ENCODE assay signal across 8 cellular contexts in the genomic region with DNA sequence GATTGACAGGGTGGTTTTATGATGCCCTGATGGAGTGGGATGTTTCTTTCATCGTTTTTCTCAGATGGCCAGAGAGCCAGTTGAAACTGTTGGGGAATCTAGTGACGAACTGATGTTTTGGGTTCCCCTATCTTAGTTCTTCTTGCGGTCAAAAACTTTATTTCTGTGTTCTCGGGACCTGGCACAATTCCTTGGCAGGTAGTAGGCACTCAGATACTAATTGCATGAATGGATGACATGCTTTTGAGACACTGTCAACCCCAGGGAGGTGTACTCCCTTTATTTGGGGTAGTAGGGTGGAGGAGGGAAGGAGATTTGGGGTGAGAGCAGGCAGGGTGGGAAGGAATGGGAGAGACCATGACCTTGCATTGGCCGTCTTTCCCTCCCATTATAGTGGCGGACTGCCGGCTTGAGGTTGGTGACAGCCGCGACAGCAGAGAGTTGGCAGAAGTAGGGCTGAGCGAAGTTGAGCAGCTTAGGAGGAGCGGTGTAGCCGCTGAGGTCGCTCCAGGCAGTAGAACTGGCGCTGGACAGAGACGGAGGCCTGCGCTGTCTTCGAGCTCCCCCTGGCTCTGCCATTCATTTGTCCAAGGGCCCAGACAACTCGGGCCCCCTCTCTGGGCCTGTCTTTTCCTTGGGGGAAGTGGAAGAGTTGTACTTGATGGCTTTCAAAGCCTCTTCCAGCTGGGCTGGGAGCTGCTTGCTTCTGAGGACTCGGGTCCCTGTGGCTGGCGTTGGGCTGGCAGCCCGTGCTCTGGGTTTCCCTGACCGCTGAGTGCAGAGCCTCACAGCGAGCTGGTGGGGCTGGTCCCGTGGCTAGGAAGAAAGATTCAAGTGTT. TPM values are rescaled to one million over a fixed set of nuclear protein-coding genes. Genes with fewer than 3 reads are reported as not detected.
A peak's percentile ranks its signal among the peaks of the same experiment; 100 is the strongest.
DNase-seq lines count a peak whose midpoint lies in the region; ATAC-seq and TF ChIP-seq lines count a peak whose summit lies in the region.

No MANE protein-coding gene starts in this region.

- POLR2A ChIA-PET in AG04450 (lab: Yijun Ruan, JAX) = interaction anchor here (0.6 to 1.1 kb wide), 5 partner anchors 13 to 183 kb away, joined by 3 to 4 read pairs (median 3); no protein-coding TSS in a partner anchor

- H3K4me1 ChIP-seq in psoas muscle = peaks cover 45% of the 10 kb centered on the region

- peak overlapping the region; percentile 50 to 96 (median 95) for H3K27ac Mint-ChIP-seq in IgD-negative memory B cell
- H3K27ac Mint-ChIP-seq in glutamatergic neuron (ENCODE audit: unreplicated experiment) = no peak overlapping the region

- H3K4me1 Mint-ChIP-seq in IgD-negative memory B cell = peaks cover 48 to 57% (median 53%) of the 10 kb centered on the region in 3 donors
- H3K4me1 Mint-ChIP-seq in glutamatergic neuron (ENCODE audit: low read depth, unreplicated experiment) = peaks cover 23% of the 10 kb centered on the region

- TF ChIP-seq CTCF in AG04450 (IDR thresholded peaks at IDR 0.05; ENCODE audit: low read depth, low read length) (peak; percentile 50), glutamatergic neuron (IDR thresholded peaks at IDR 0.05; ENCODE audit: partially characterized antibody, unreplicated experiment) (no peak), psoas muscle (IDR thresholded peaks at IDR 0.05) (peak; percentile 27)

- H3K9me3 ChIP-seq in AG04450 (ENCODE audit: control insufficient read depth, insufficient read depth, low read length) = no peaks in the 10 kb centered on the region; the same call in 1 of the 2 replicates
- H3K9me3 ChIP-seq in psoas muscle = no peaks in the 10 kb centered on the region

- H3K27me3 Mint-ChIP-seq in IgD-negative memory B cell (no peaks in the 10 kb centered on the region), glutamatergic neuron (ENCODE audit: unreplicated experiment) (peaks cover 18% of the 10 kb centered on the region)

- intact Hi-C loops in psoas muscle (cut with DNase I) = loop anchor here in 1 of 2 donors (10.0 kb wide), 1 partner anchor 163 kb away; a partner anchor contains a TSS

- H3K9me3 Mint-ChIP-seq in IgD-negative memory B cell (peaks cover 0 to 2% (median 0%) of the 10 kb centered on the region in 3 donors), glutamatergic neuron (ENCODE audit: unreplicated experiment) (peaks cover 7% of the 10 kb centered on the region)

- 29 to 30% (median 29%) methylated on average over 24 of the region's 24 CpGs for WGBS in psoas muscle, 3 donors

- H3K27ac ChIP-seq in AG04450 (ENCODE audit: low read depth, low read length) (no peak overlapping the region), psoas muscle (peak overlapping the region; percentile 42)

- ATAC-seq in psoas muscle (peak; percentile 64 to 84 (median 70)), HG03460 (IDR thresholded peaks at IDR 0.05; ENCODE audit: unreplicated experiment) (no peak), GM18909 (IDR thresholded peaks at IDR 0.05; ENCODE audit: poor library complexity, unreplicated experiment) (no peak)

- DNase-seq in AG04450 (ENCODE audit: low read depth, low spot score) (no peak), glutamatergic neuron (no peak), psoas muscle (peak in 1 of 2 donors; percentile 63), NCI-H526 treated with DMSO at 0.1 percent for 48 hours (lab: John Stamatoyannopoulos, UW) (no peak)
- DNase-seq in activated CD8-positive, alpha-beta memory T cell treated with anti-CD3 and anti-CD28 coated beads, Interleukin-2, amount 50 U/mL, for 48 hours = peak; percentile 71

- no peaks in the 10 kb centered on the region for H3K27me3 ChIP-seq in AG04450 (ENCODE audit: control insufficient read depth, insufficient read depth, low read length)
- H3K27me3 ChIP-seq in psoas muscle (ENCODE audit: insufficient read depth in 3 of 3, low read length in 2 of 3) = no peaks in the 10 kb centered on the region

- peak overlapping the region; percentile 75 to 94 (median 85) for H3K4me3 Mint-ChIP-seq in IgD-negative memory B cell
- H3K4me3 Mint-ChIP-seq in glutamatergic neuron (ENCODE audit: unreplicated experiment) = peak overlapping the region; percentile 89

- H3K36me3 Mint-ChIP-seq in IgD-negative memory B cell = peaks cover 13% of the 10 kb centered on the region
- no peaks in the 10 kb centered on the region for H3K36me3 Mint-ChIP-seq in glutamatergic neuron (ENCODE audit: unreplicated experiment)

- H3K36me3 ChIP-seq in psoas muscle (ENCODE audit: insufficient read depth in 1 of 2, low read depth in 1 of 2) = peaks cover 0 to 4% of the 10 kb centered on the region in 2 donors

- H3K4me3 ChIP-seq in AG04450 (ENCODE audit: low read depth, low read length) (peak overlapping the region; percentile 48), psoas muscle (peak overlapping the region; percentile 78)

- CTCF ChIA-PET in AG04450 (lab: Charles Lee) = interaction anchor here (1.2 to 2.1 kb wide), 3 partner anchors 9 to 163 kb away, joined by 5 read pairs; no protein-coding TSS in a partner anchor

RNA-seq across cellular contexts. Expression of a gene that starts 2.6 kb away (rescaled TPM):
- polyA plus RNA-seq in AG04450 (2011; rRNA removed) (3.1 and 3.2 TPM in 2 replicates), IgD-negative memory B cell (0.46 TPM), psoas muscle (10 to 100 TPM in 1 of 3 donors, 1 to 10 TPM in 1, under 1 TPM in 1; 0.56 to 11.2 (median 1.0) TPM)
- polyA minus RNA-seq in AG04450 (2011; rRNA and poly(A)+ RNA removed) = 6.3 TPM in 2 replicates
- total RNA-seq in glutamatergic neuron (ENCODE audit: unreplicated experiment) (92.4 TPM), psoas muscle (1 to 10 TPM; 1.7 to 4.8 (median 3.9) TPM)

Comparison
In these comparisons a context has a peak if more than half of its experiments do, and no peak if none do; other contexts are left out.
1. ATAC-seq: peak in psoas muscle (4 of 4); none in HG03460 (single experiment) and GM18909 (single experiment).